ENCODE assay signal across 1 cellular context in the genomic region with DNA sequence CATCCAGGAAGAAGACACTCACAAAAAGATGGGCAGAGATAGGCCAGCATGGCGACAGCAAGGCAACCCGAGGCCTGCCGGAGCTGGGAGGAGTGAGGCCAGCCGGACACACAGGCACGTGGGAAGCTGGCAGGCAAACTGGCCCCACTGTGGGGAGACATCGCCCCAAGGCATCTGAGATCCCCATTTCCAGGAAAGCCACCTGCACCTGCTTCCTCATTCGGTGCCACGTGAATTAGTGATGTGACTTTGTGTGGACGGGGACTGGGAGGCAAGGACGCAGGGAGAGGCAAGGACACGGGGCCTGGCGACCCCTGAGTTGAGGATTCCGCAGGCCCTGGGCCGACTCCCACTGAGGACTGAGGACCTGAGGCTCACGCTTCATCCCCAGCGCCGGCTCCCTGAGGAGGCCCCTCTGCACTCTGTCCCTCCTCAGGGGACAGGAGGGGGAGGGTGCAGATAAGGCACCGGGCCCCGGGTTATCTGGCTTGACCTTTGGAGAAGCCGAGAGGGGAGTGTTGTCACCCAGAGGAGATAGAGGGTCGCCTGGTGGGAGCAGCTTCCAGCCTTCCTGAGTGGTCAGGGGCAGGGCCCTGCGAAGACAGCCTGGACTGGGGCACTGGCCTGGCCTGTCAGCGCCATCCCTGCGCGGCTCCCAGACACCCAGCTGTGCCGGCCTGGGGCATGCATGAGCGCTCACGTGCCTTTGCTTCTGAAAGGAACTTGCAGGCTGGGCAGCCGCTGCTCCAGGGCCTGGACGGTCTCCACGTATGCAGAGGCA.
TF ChIP-seq lines count a peak whose summit lies in the region.

No MANE protein-coding gene starts in this region.

TF ChIP-seq in SK-N-SH treated with all-trans-retinoic acid at 6 μM for 48 hours, 23 proteins besides CTCF, POLR2A, EP300 and RAD21 (continued from another document):
- TF ChIP-seq, protein P1, sequence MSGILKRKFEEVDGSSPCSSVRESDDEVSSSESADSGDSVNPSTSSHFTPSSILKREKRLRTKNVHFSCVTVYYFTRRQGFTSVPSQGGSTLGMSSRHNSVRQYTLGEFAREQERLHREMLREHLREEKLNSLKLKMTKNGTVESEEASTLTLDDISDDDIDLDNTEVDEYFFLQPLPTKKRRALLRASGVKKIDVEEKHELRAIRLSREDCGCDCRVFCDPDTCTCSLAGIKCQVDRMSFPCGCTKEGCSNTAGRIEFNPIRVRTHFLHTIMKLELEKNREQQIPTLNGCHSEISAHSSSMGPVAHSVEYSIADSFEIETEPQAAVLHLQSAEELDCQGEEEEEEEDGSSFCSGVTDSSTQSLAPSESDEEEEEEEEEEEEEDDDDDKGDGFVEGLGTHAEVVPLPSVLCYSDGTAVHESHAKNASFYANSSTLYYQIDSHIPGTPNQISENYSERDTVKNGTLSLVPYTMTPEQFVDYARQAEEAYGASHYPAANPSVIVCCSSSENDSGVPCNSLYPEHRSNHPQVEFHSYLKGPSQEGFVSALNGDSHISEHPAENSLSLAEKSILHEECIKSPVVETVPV (CRISPR knock-in tag; IDR thresholded peaks at IDR 0.05), result no peak
- TF ChIP-seq ZNF70 (CRISPR knock-in tag; IDR thresholded peaks at IDR 0.05) (no peak), CREB5 (CRISPR knock-in tag; IDR thresholded peaks at IDR 0.05; ENCODE audit: low read depth) (no peak), GLIS3 (CRISPR knock-in tag; IDR thresholded peaks at IDR 0.05) (no peak), ZFP3 (CRISPR knock-in tag; IDR thresholded peaks at IDR 0.05) (no peak), TCF4 (CRISPR knock-in tag; IDR thresholded peaks at IDR 0.05; ENCODE audit: borderline replicate concordance) (no peak), OSR1 (CRISPR knock-in tag; IDR thresholded peaks at IDR 0.05) (no peak), ISL1 (CRISPR knock-in tag; IDR thresholded peaks at IDR 0.05) (no peak), SNAI2 (CRISPR knock-in tag; IDR thresholded peaks at IDR 0.05) (no peak), RARB (CRISPR knock-in tag; IDR thresholded peaks at IDR 0.05) (no peak), ZC3H10 (CRISPR knock-in tag; IDR thresholded peaks at IDR 0.05) (no peak), PPARA (CRISPR knock-in tag; IDR thresholded peaks at IDR 0.05; ENCODE audit: borderline replicate concordance) (no peak), ARNTL (CRISPR knock-in tag; IDR thresholded peaks at IDR 0.05; ENCODE audit: borderline replicate concordance, low read depth) (no peak), PATZ1 (CRISPR knock-in tag; IDR thresholded peaks at IDR 0.05; ENCODE audit: borderline replicate concordance) (no peak), ESRRG (CRISPR knock-in tag; IDR thresholded peaks at IDR 0.05) (no peak), CSDC2 (CRISPR knock-in tag; IDR thresholded peaks at IDR 0.05) (no peak)
